Comparison of ENCODE assay signal across 30 cellular contexts in genomic region chr15:31803388-31803884, GRCh38.
A peak's percentile ranks its signal among the peaks of the same experiment; 100 is the strongest.
DNase-seq lines count a peak whose midpoint lies in the region; ATAC-seq, FAIRE-seq and TF ChIP-seq lines count a peak whose summit lies in the region.
"Had no signal": no experiment of that assay in that cellular context is flagged by ENCODE, and none has a peak within 500 bp of the region (broad histone marks: within the 10 kb centered on the region; RNA-seq: fewer than 3 reads in every experiment).

No MANE protein-coding gene starts in this region.

- H3K4me3 Mint-ChIP-seq in activated CD4-positive, alpha-beta memory T cell treated with anti-CD3 and anti-CD28 coated beads for 36 hours = no peak overlapping the region
- no peak overlapping the region for H3K4me3 Mint-ChIP-seq in activated CD4-positive, alpha-beta memory T cell treated with anti-CD3 and anti-CD28 coated beads, Interleukin-2, amount 10 ng/mL, durations not matched to agents 7 days and 5 days
- H3K4me3 Mint-ChIP-seq: activated naive CD4-positive, alpha-beta T cell treated with anti-CD3 and anti-CD28 coated beads, Interleukin-2, amount 50 U/mL, for 24 hours; central memory CD8-positive, alpha-beta T cell; dendritic cell treated with granulocyte-macrophage colony-stimulating factor and Interleukin-4, amounts not matched to agents 40 ng/mL and 50 ng/mL, for 4 days; endodermal cell; neural progenitor cell had no signal

- no peak overlapping the region for H3K27ac Mint-ChIP-seq in activated CD4-positive, alpha-beta memory T cell treated with anti-CD3 and anti-CD28 coated beads for 36 hours
- no peak overlapping the region for H3K27ac Mint-ChIP-seq in activated CD4-positive, alpha-beta memory T cell treated with anti-CD3 and anti-CD28 coated beads, Interleukin-2, amount 10 ng/mL, durations not matched to agents 7 days and 5 days
- H3K27ac Mint-ChIP-seq: activated naive CD4-positive, alpha-beta T cell treated with anti-CD3 and anti-CD28 coated beads, Interleukin-2, amount 50 U/mL, for 24 hours; activated T-helper 2 cell treated with anti-CD3 and anti-CD28 coated beads, Interferon-gamma antibody, Interleukin-2, Interleukin-4, amounts not matched to agents 10 μg/mL and 5 μg/mL and 100 μg/mL, durations not matched to agents 14 hours and 24 hours and 36 hours; dendritic cell treated with granulocyte-macrophage colony-stimulating factor and Interleukin-4, amounts not matched to agents 40 ng/mL and 50 ng/mL, for 4 days; endodermal cell; neural progenitor cell had no signal

- FAIRE-seq in GM12878 (lab: Jason Lieb, UNC) (no peak), RCC 7860 (lab: Jason Lieb, UNC) (no peak)
- FAIRE-seq: A549, D721Med, GM18507, small intestine had no signal

- H3K4me2 ChIP-seq in GM12878 (ENCODE audit: control insufficient read depth, insufficient read depth) = no peak overlapping the region
- H3K4me2 ChIP-seq: neural progenitor cell had no signal

- RAD21 ChIA-PET in GM12878 (lab: Charles Lee; ENCODE audit: unreplicated experiment) = no interaction called here

- 2% methylated on average over 3 of the region's 3 CpGs for WGBS in GM12878 (ENCODE audit: insufficient coverage, insufficient replicate concordance, low lambda C conversion rate, missing lambda C conversion rate)

- no peak for TF ChIP-seq POLR2A in GM12878 (IDR thresholded peaks at IDR 0.05; ENCODE audit: low read depth, low read length)

- no peak for TF ChIP-seq EP300 in GM12878 (IDR thresholded peaks at IDR 0.05; ENCODE audit: borderline replicate concordance in 1 of 2, control insufficient read depth in 1 of 2, low read depth in 2 of 2, low read length in 2 of 2)

- no peaks in the 10 kb centered on the region for H3K4me1 Mint-ChIP-seq in activated CD4-positive, alpha-beta memory T cell treated with anti-CD3 and anti-CD28 coated beads for 36 hours (ENCODE audit: low read depth)
- no peaks in the 10 kb centered on the region for H3K4me1 Mint-ChIP-seq in activated CD4-positive, alpha-beta memory T cell treated with anti-CD3 and anti-CD28 coated beads, Interleukin-2, amount 10 ng/mL, durations not matched to agents 7 days and 5 days
- H3K4me1 Mint-ChIP-seq: activated naive CD4-positive, alpha-beta T cell treated with anti-CD3 and anti-CD28 coated beads, Interleukin-2, amount 50 U/mL, for 24 hours; central memory CD8-positive, alpha-beta T cell had no signal

- intact Hi-C loops in activated CD4-positive, alpha-beta memory T cell treated with anti-CD3 and anti-CD28 coated beads for 36 hours (cut with micrococcal nuclease) = no loop called here
- intact Hi-C loops in GM12878 (cut with micrococcal nuclease; ENCODE audit: unreplicated experiment) = loop anchor here (5.0 kb wide), 1 partner anchor 64 kb away; no protein-coding TSS in a partner anchor

- in situ Hi-C loops in Caki2 (cut with HindIII; ENCODE audit: low pct_unique_long_range_greater_than_20kb, low sequenced_read_pairs) (no loop called here), GM12878 (cut with MboI) (no loop called here)

- no peak for TF ChIP-seq RAD21 in GM12878 (IDR thresholded peaks at IDR 0.05; ENCODE audit: insufficient read depth, low read depth, low read length)

- no peaks in the 10 kb centered on the region for H4K20me1 ChIP-seq in GM12878 (ENCODE audit: control insufficient read depth, insufficient read depth)

- ATAC-seq in GM12878 = peak; percentile 39; the same call in 2 of the 3 replicates
- ATAC-seq: left lobe of liver had no signal

- H3K36me3 ChIP-seq in HEK293 (ENCODE audit: control insufficient read depth in 2 of 2, insufficient read depth in 1 of 2, low read length in 2 of 2) (no peaks in the 10 kb centered on the region), GM12878 (ENCODE audit: control insufficient read depth in 2 of 2, insufficient read depth in 2 of 2, low read length in 1 of 2) (no peaks in the 10 kb centered on the region)
- H3K36me3 ChIP-seq: ascending aorta, neural progenitor cell, tibial nerve had no signal

- H3K4me1 ChIP-seq in HEK293 (ENCODE audit: control insufficient read depth, insufficient read depth, low read length) (no peaks in the 10 kb centered on the region), GM12878 (ENCODE audit: control insufficient read depth, insufficient read depth, low read length) (peaks cover 15% of the 10 kb centered on the region)
- H3K4me1 ChIP-seq: ascending aorta had no signal

- H3K9me3 ChIP-seq in HEK293 (ENCODE audit: control insufficient read depth, insufficient read depth, low read depth, low read length) = no peaks in the 10 kb centered on the region
- H3K9me3 ChIP-seq in GM12878 (replicated peaks; ENCODE audit: control insufficient read depth, insufficient read depth, low read length) = no peaks in the 10 kb centered on the region
- H3K9me3 ChIP-seq: A549, ascending aorta, tibial nerve had no signal

- no peaks in the 10 kb centered on the region for H3K9me3 Mint-ChIP-seq in activated CD4-positive, alpha-beta memory T cell treated with anti-CD3 and anti-CD28 coated beads for 36 hours
- H3K9me3 Mint-ChIP-seq in activated CD4-positive, alpha-beta memory T cell treated with anti-CD3 and anti-CD28 coated beads, Interleukin-2, amount 10 ng/mL, durations not matched to agents 7 days and 5 days = no peaks in the 10 kb centered on the region
- H3K9me3 Mint-ChIP-seq: activated naive CD4-positive, alpha-beta T cell treated with anti-CD3 and anti-CD28 coated beads, Interleukin-2, amount 50 U/mL, for 24 hours; activated T-helper 2 cell treated with anti-CD3 and anti-CD28 coated beads, Interferon-gamma antibody, Interleukin-2, Interleukin-4, amounts not matched to agents 10 μg/mL and 5 μg/mL and 100 μg/mL, durations not matched to agents 14 hours and 24 hours and 36 hours; central memory CD8-positive, alpha-beta T cell; dendritic cell treated with granulocyte-macrophage colony-stimulating factor and Interleukin-4, amounts not matched to agents 40 ng/mL and 50 ng/mL, for 4 days; endodermal cell; neural progenitor cell had no signal

- no TSS peak for BruUV-seq in GM12878 (replicated peaks; lab: Mats Ljungman, UMichigan)

- TF ChIP-seq CTCF in HEK293 (tag by site-specific recombination; IDR thresholded peaks at IDR 0.05) (no peak), GM12878 (IDR thresholded peaks at IDR 0.05 in 2 of 3, conservative IDR thresholded peaks at IDR 0.05 in 1 of 3; ENCODE audit: control insufficient read depth in 2 of 3, extremely low read depth in 1 of 3, insufficient read depth in 1 of 3, low read depth in 3 of 3, low read length in 3 of 3) (no peak)

- H3K36me3 Mint-ChIP-seq in activated CD4-positive, alpha-beta memory T cell treated with anti-CD3 and anti-CD28 coated beads for 36 hours = no peaks in the 10 kb centered on the region
- no peaks in the 10 kb centered on the region for H3K36me3 Mint-ChIP-seq in activated CD4-positive, alpha-beta memory T cell treated with anti-CD3 and anti-CD28 coated beads, Interleukin-2, amount 10 ng/mL, durations not matched to agents 7 days and 5 days (ENCODE audit: low read depth)
- H3K36me3 Mint-ChIP-seq: activated naive CD4-positive, alpha-beta T cell treated with anti-CD3 and anti-CD28 coated beads, Interleukin-2, amount 50 U/mL, for 24 hours; neural progenitor cell had no signal

- no peak overlapping the region for H3K27ac ChIP-seq in HEK293 (ENCODE audit: extremely low read depth, low read depth, low read length)
- no peak overlapping the region for H3K27ac ChIP-seq in GM12878 (ENCODE audit: control insufficient read depth, insufficient read depth)
- H3K27ac ChIP-seq: A549, ascending aorta, neural progenitor cell, tibial nerve had no signal

- no peak overlapping the region for H3K9ac ChIP-seq in GM12878 (ENCODE audit: control insufficient read depth, insufficient read depth, low read length)
- H3K9ac ChIP-seq: neural progenitor cell had no signal

- peak; percentile 30 for DNase-seq in activated CD4-positive, alpha-beta memory T cell treated with anti-CD3 and anti-CD28 coated beads for 36 hours
- no peak for DNase-seq in activated CD4-positive, alpha-beta memory T cell treated with anti-CD3 and anti-CD28 coated beads, Interleukin-2, amount 10 ng/mL, durations not matched to agents 7 days and 5 days
- DNase-seq in Caki2 (ENCODE audit: low read depth) = peak; percentile 26
- DNase-seq in GM12878 (ENCODE audit: low read depth, low spot score) = no peak
- DNase-seq in NCI-H2227 treated with DMSO at 0.1 percent for 48 hours (lab: John Stamatoyannopoulos, UW) = no peak
- DNase-seq in RCC 7860 (ENCODE audit: low spot score) = no peak
- DNase-seq in nucleus accumbens (lab: John Stamatoyannopoulos, UW) = no peak
- DNase-seq: endodermal cell; GOT3; KBM-7; NCI-H1092 treated with DMSO at 0.1 percent for 48 hours; NCI-H2029; NCI-H524; SHP77; small intestine; stimulated activated CD4-positive, alpha-beta T cell treated with anti-CD3 and anti-CD28 coated beads, Interleukin-2, amount 100 ng/mL, for 24 hours; stimulated activated CD8-positive, alpha-beta memory T cell treated with anti-CD3 and anti-CD28 coated beads, Interleukin-4, amount 100 ng/mL, for 48 hours; T-helper 2 cell had no signal

- H3K4me3 ChIP-seq in HEK293 (ENCODE audit: low read depth, low read length) (no peak overlapping the region), GM12878 (no peak overlapping the region)
- H3K4me3 ChIP-seq: A549, ascending aorta, neural progenitor cell, tibial nerve had no signal

- CTCF ChIA-PET in activated CD4-positive, alpha-beta memory T cell treated with anti-CD3 and anti-CD28 coated beads for 36 hours (lab: Charles Lee) = no interaction called here
- CTCF ChIA-PET in activated CD4-positive, alpha-beta memory T cell treated with anti-CD3 and anti-CD28 coated beads, Interleukin-2, amount 10 ng/mL, durations not matched to agents 7 days and 5 days (lab: Charles Lee) = no interaction called here
- CTCF ChIA-PET in HEK293 (lab: Yijun Ruan, JAX) (no interaction called here), GM12878 (lab: Yijun Ruan, JAX) (no interaction called here)

- no peaks in the 10 kb centered on the region for H3K27me3 Mint-ChIP-seq in activated CD4-positive, alpha-beta memory T cell treated with anti-CD3 and anti-CD28 coated beads for 36 hours
- peaks cover 2% of the 10 kb centered on the region for H3K27me3 Mint-ChIP-seq in activated CD4-positive, alpha-beta memory T cell treated with anti-CD3 and anti-CD28 coated beads, Interleukin-2, amount 10 ng/mL, durations not matched to agents 7 days and 5 days
- H3K27me3 Mint-ChIP-seq: activated naive CD4-positive, alpha-beta T cell treated with anti-CD3 and anti-CD28 coated beads, Interleukin-2, amount 50 U/mL, for 24 hours; dendritic cell treated with granulocyte-macrophage colony-stimulating factor and Interleukin-4, amounts not matched to agents 40 ng/mL and 50 ng/mL, for 4 days had no signal

- POLR2A ChIA-PET in activated CD4-positive, alpha-beta memory T cell treated with anti-CD3 and anti-CD28 coated beads for 36 hours (lab: Charles Lee) = no interaction called here
- POLR2A ChIA-PET in activated CD4-positive, alpha-beta memory T cell treated with anti-CD3 and anti-CD28 coated beads, Interleukin-2, amount 10 ng/mL, durations not matched to agents 7 days and 5 days (lab: Charles Lee) = no interaction called here
- POLR2A ChIA-PET in HEK293 (lab: Yijun Ruan, JAX) = no interaction called here
- POLR2A ChIA-PET in GM12878 (lab: Charles Lee) = no interaction called here

- no peaks in the 10 kb centered on the region for H3K27me3 ChIP-seq in GM12878 (replicated peaks in 1 of 2; ENCODE audit: control insufficient read depth in 2 of 2, insufficient read depth in 2 of 2, low read length in 1 of 2)
- H3K27me3 ChIP-seq: ascending aorta, neural progenitor cell, tibial nerve had no signal

- SMC1A ChIA-PET in GM12878 (lab: Charles Lee; ENCODE audit: uncharacterized antibody, unreplicated experiment) = no interaction called here

- no peak overlapping the region for H2AFZ ChIP-seq in GM12878 (ENCODE audit: control insufficient read depth, low read depth, low read length)
- H2AFZ ChIP-seq: neural progenitor cell had no signal

- H3K79me2 ChIP-seq in GM12878 (ENCODE audit: control insufficient read depth, insufficient read depth, low read length) = no peaks in the 10 kb centered on the region

Comparison
In these comparisons a context has a peak if more than half of its experiments do, and no peak if none do; other contexts are left out.
1. DNase-seq: peak in activated CD4-positive, alpha-beta memory T cell treated with anti-CD3 and anti-CD28 coated beads for 36 hours (single experiment) and Caki2 (single experiment); none in activated CD4-positive, alpha-beta memory T cell treated with anti-CD3 and anti-CD28 coated beads, Interleukin-2, amount 10 ng/mL, durations not matched to agents 7 days and 5 days (single experiment), GM12878 (single experiment), NCI-H2227 treated with DMSO at 0.1 percent for 48 hours (single experiment), RCC 7860 (single experiment) and nucleus accumbens (0 of 56).